ENCODE assay signal across 8 cellular contexts in genomic region chr19:53553865-53554791, GRCh38. TPM values are rescaled to one million over a fixed set of nuclear protein-coding genes. Genes with fewer than 3 reads are reported as not detected.
DNase-seq lines count a peak whose midpoint lies in the region; ATAC-seq and TF ChIP-seq lines count a peak whose summit lies in the region.

No MANE protein-coding gene starts in this region.

- TF ChIP-seq EP300 in ovary (IDR thresholded peaks at IDR 0.05): peak; percentile 93

- 51 to 63% (median 54%) methylated on average over 75 to 77 of the region's 77 CpGs for WGBS in ovary, 3 donors

- H3K27ac ChIP-seq in OCI-LY7 (ENCODE audit: low read depth, low read length, poor library complexity, severe bottlenecking) (no peak overlapping the region), ovary (peak overlapping the region; percentile 79 to 80), thoracic aorta (peak overlapping the region; percentile 61 to 83)

- H3K27me3 ChIP-seq in ovary (no peaks in the 10 kb centered on the region), thoracic aorta (replicated peaks; ENCODE audit: insufficient read depth) (no peaks in the 10 kb centered on the region)

- peak; percentile 81 for DNase-seq in GM13977 (ENCODE audit: low spot score)
- DNase-seq in OCI-LY7 (ENCODE audit: low spot score): no peak
- peak; percentile 97 for DNase-seq in activated effector memory CD4-positive, alpha-beta T cell treated with anti-CD3 and anti-CD28 coated beads, Interleukin-2, amount 50 U/mL, for 16 hours
- DNase-seq in foreskin fibroblast: peak; percentile 85 to 93
- peak; percentile 90 to 94 (median 93) for DNase-seq in ovary
- peak; percentile 56 for DNase-seq in thoracic aorta (ENCODE audit: low spot score)

- TF ChIP-seq CTCF in GM13977 (IDR thresholded peaks at IDR 0.05; ENCODE audit: extremely low read depth, insufficient read depth, missing control alignments): no peak
- no peak for TF ChIP-seq CTCF in OCI-LY7 (conservative IDR thresholded peaks at IDR 0.05; ENCODE audit: low read length)
- TF ChIP-seq CTCF in foreskin fibroblast (IDR thresholded peaks at IDR 0.05; ENCODE audit: low read depth, low read length): no peak
- peak in 1 of 3 donors; percentile 17 for TF ChIP-seq CTCF in ovary (IDR thresholded peaks at IDR 0.05)
- no peak for TF ChIP-seq CTCF in thoracic aorta (IDR thresholded peaks at IDR 0.05)

- BruUV-seq in OCI-LY7 (replicated peaks; lab: Mats Ljungman, UMichigan): no TSS peak

- H3K4me2 ChIP-seq in OCI-LY7 (ENCODE audit: low read length): peak overlapping the region; percentile 24; the same call in 1 of the 2 replicates

- in situ Hi-C loops in GM13977 (cut with MboI; ENCODE audit: low pct_unique_long_range_greater_than_20kb, low sequenced_read_pairs, unreplicated experiment): no loop called here

- POLR2A ChIA-PET in OCI-LY7 (lab: Charles Lee): no interaction called here

- no peak overlapping the region for H3K4me3 ChIP-seq in OCI-LY7 (ENCODE audit: low read depth, low read length, poor library complexity, severe bottlenecking)
- peak overlapping the region; percentile 64 to 69 for H3K4me3 ChIP-seq in foreskin fibroblast (ENCODE audit: low read depth in 1 of 2, low read length in 2 of 2)
- H3K4me3 ChIP-seq in ovary: peak overlapping the region; percentile 59
- peak overlapping the region; percentile 84 for H3K4me3 ChIP-seq in thoracic aorta

- ATAC-seq in HG02885 (IDR thresholded peaks at IDR 0.05; ENCODE audit: poor library complexity, unreplicated experiment) (peak; percentile 80), thoracic aorta (ENCODE audit: insufficient number of reproducible peaks, low FRiP score, low read depth) (peak; percentile 69), HG03520 (IDR thresholded peaks at IDR 0.05; ENCODE audit: unreplicated experiment) (no peak)

- H3K9me3 ChIP-seq in OCI-LY7 (ENCODE audit: low read length) (peaks cover 3% of the 10 kb centered on the region; the same call in 1 of the 2 replicates), ovary (no peaks in the 10 kb centered on the region), thoracic aorta (no peaks in the 10 kb centered on the region)

- peak; percentile 74 for TF ChIP-seq POLR2A in ovary (IDR thresholded peaks at IDR 0.05)

- no peaks in the 10 kb centered on the region for H4K20me1 ChIP-seq in OCI-LY7 (ENCODE audit: insufficient read depth, low read length)

- no peak overlapping the region for H2AFZ ChIP-seq in OCI-LY7 (ENCODE audit: low read length)

- H3K4me1 ChIP-seq in OCI-LY7 (ENCODE audit: insufficient read depth, low read length, poor library complexity, severe bottlenecking) (no peaks in the 10 kb centered on the region), ovary (ENCODE audit: insufficient read depth) (no peaks in the 10 kb centered on the region), thoracic aorta (ENCODE audit: control insufficient read depth in 1 of 2, low read depth in 2 of 2) (peaks cover 2% of the 10 kb centered on the region in 2 donors)

- CTCF ChIA-PET in OCI-LY7 (lab: Charles Lee; ENCODE audit: unreplicated experiment): no interaction called here

- intact Hi-C loops in OCI-LY7 (cut with micrococcal nuclease; ENCODE audit: unreplicated experiment) (no loop called here), ovary (cut with DNase I) (no loop called here)

- H3K9me2 ChIP-seq in OCI-LY7 (ENCODE audit: insufficient read depth, low read length): no peaks in the 10 kb centered on the region

- H3K79me2 ChIP-seq in OCI-LY7 (ENCODE audit: insufficient read depth, low read depth, low read length): no peaks in the 10 kb centered on the region

- peaks cover 7% of the 10 kb centered on the region for H3K36me3 ChIP-seq in OCI-LY7 (ENCODE audit: insufficient read depth, low read length)
- no peaks in the 10 kb centered on the region for H3K36me3 ChIP-seq in ovary
- H3K36me3 ChIP-seq in thoracic aorta: no peaks in the 10 kb centered on the region

RNA-seq across cellular contexts. Expression of gene ZNF331, which starts 16.2 kb away (rescaled TPM):
- 12.3 and 16.2 TPM in 2 replicates for total RNA-seq in OCI-LY7 (2014; rRNA removed; shearing (Covaris generic))
- total RNA-seq in OCI-LY7 (2022) (23.7 and 26.3 TPM in 2 replicates), ovary (100 to 1,000 TPM in 5 of 7 donors, 10 to 100 TPM in 2; 52.0 to 365 (median 150) TPM), thoracic aorta (10 to 100 TPM; 26.9 to 38.7 TPM)
- 10 to 100 TPM; 23.7 to 24.6 TPM for polyA plus RNA-seq in ovary
